ENCODE assay signal across 1 cellular context in genomic region chr16:30558789-30559377, GRCh38.
TF ChIP-seq lines count a peak whose summit lies in the region.

No MANE protein-coding gene starts in this region.

TF ChIP-seq in H1, 55 proteins besides CTCF, POLR2A, EP300 and RAD21:
- no peak for TF ChIP-seq RBBP5 (IDR thresholded peaks at IDR 0.05; ENCODE audit: borderline replicate concordance, low read depth, low read length)
- TF ChIP-seq NRF1 (IDR thresholded peaks at IDR 0.05; ENCODE audit: low read depth, low read length), result no peak
- TF ChIP-seq CTBP2 (IDR thresholded peaks at IDR 0.05; ENCODE audit: borderline replicate concordance, insufficient read depth, insufficient read length, low read length), result no peak
- no peak for TF ChIP-seq BCL11A (IDR thresholded peaks at IDR 0.05; ENCODE audit: low read depth in 2 of 2, low read length in 2 of 2)
- no peak for TF ChIP-seq CREB1 (IDR thresholded peaks at IDR 0.05)
- no peak for TF ChIP-seq KDM5A (IDR thresholded peaks at IDR 0.05; ENCODE audit: low read length)
- TF ChIP-seq ASH2L (IDR thresholded peaks at IDR 0.05; ENCODE audit: low read length), result no peak
- TF ChIP-seq POLR2AphosphoS5 (IDR thresholded peaks at IDR 0.05; ENCODE audit: low read depth, low read length), result no peak
- TF ChIP-seq MAFK (IDR thresholded peaks at IDR 0.05; ENCODE audit: low read depth, low read length), result no peak
- TF ChIP-seq TBP (IDR thresholded peaks at IDR 0.05; ENCODE audit: low read depth, low read length), result no peak
- TF ChIP-seq FOSL1 (IDR thresholded peaks at IDR 0.05; ENCODE audit: insufficient read depth, low read depth, low read length), result no peak
- TF ChIP-seq GTF2F1 (IDR thresholded peaks at IDR 0.05; ENCODE audit: borderline replicate concordance, low read depth, low read length), result no peak
- no peak for TF ChIP-seq CHD1 (IDR thresholded peaks at IDR 0.05; ENCODE audit: low read depth, low read length)
- TF ChIP-seq JUND (IDR thresholded peaks at IDR 0.05; ENCODE audit: low read length), result no peak
- no peak for TF ChIP-seq ATF2 (IDR thresholded peaks at IDR 0.05; ENCODE audit: low read length)
- TF ChIP-seq SIRT6 (IDR thresholded peaks at IDR 0.05; ENCODE audit: low read length), result no peak
- TF ChIP-seq, protein P1, sequence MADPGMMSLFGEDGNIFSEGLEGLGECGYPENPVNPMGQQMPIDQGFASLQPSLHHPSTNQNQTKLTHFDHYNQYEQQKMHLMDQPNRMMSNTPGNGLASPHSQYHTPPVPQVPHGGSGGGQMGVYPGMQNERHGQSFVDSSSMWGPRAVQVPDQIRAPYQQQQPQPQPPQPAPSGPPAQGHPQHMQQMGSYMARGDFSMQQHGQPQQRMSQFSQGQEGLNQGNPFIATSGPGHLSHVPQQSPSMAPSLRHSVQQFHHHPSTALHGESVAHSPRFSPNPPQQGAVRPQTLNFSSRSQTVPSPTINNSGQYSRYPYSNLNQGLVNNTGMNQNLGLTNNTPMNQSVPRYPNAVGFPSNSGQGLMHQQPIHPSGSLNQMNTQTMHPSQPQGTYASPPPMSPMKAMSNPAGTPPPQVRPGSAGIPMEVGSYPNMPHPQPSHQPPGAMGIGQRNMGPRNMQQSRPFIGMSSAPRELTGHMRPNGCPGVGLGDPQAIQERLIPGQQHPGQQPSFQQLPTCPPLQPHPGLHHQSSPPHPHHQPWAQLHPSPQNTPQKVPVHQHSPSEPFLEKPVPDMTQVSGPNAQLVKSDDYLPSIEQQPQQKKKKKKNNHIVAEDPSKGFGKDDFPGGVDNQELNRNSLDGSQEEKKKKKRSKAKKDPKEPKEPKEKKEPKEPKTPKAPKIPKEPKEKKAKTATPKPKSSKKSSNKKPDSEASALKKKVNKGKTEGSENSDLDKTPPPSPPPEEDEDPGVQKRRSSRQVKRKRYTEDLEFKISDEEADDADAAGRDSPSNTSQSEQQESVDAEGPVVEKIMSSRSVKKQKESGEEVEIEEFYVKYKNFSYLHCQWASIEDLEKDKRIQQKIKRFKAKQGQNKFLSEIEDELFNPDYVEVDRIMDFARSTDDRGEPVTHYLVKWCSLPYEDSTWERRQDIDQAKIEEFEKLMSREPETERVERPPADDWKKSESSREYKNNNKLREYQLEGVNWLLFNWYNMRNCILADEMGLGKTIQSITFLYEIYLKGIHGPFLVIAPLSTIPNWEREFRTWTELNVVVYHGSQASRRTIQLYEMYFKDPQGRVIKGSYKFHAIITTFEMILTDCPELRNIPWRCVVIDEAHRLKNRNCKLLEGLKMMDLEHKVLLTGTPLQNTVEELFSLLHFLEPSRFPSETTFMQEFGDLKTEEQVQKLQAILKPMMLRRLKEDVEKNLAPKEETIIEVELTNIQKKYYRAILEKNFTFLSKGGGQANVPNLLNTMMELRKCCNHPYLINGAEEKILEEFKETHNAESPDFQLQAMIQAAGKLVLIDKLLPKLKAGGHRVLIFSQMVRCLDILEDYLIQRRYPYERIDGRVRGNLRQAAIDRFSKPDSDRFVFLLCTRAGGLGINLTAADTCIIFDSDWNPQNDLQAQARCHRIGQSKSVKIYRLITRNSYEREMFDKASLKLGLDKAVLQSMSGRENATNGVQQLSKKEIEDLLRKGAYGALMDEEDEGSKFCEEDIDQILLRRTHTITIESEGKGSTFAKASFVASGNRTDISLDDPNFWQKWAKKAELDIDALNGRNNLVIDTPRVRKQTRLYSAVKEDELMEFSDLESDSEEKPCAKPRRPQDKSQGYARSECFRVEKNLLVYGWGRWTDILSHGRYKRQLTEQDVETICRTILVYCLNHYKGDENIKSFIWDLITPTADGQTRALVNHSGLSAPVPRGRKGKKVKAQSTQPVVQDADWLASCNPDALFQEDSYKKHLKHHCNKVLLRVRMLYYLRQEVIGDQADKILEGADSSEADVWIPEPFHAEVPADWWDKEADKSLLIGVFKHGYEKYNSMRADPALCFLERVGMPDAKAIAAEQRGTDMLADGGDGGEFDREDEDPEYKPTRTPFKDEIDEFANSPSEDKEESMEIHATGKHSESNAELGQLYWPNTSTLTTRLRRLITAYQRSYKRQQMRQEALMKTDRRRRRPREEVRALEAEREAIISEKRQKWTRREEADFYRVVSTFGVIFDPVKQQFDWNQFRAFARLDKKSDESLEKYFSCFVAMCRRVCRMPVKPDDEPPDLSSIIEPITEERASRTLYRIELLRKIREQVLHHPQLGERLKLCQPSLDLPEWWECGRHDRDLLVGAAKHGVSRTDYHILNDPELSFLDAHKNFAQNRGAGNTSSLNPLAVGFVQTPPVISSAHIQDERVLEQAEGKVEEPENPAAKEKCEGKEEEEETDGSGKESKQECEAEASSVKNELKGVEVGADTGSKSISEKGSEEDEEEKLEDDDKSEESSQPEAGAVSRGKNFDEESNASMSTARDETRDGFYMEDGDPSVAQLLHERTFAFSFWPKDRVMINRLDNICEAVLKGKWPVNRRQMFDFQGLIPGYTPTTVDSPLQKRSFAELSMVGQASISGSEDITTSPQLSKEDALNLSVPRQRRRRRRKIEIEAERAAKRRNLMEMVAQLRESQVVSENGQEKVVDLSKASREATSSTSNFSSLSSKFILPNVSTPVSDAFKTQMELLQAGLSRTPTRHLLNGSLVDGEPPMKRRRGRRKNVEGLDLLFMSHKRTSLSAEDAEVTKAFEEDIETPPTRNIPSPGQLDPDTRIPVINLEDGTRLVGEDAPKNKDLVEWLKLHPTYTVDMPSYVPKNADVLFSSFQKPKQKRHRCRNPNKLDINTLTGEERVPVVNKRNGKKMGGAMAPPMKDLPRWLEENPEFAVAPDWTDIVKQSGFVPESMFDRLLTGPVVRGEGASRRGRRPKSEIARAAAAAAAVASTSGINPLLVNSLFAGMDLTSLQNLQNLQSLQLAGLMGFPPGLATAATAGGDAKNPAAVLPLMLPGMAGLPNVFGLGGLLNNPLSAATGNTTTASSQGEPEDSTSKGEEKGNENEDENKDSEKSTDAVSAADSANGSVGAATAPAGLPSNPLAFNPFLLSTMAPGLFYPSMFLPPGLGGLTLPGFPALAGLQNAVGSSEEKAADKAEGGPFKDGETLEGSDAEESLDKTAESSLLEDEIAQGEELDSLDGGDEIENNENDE (IDR thresholded peaks at IDR 0.05; ENCODE audit: insufficient replicate concordance, low read length), result no peak
- no peak for TF ChIP-seq BACH1 (IDR thresholded peaks at IDR 0.05; ENCODE audit: low read length)
- TF ChIP-seq SP2 (IDR thresholded peaks at IDR 0.05; ENCODE audit: low read length), result no peak
